ENCODE assay signal across 8 cellular contexts in the genomic region with DNA sequence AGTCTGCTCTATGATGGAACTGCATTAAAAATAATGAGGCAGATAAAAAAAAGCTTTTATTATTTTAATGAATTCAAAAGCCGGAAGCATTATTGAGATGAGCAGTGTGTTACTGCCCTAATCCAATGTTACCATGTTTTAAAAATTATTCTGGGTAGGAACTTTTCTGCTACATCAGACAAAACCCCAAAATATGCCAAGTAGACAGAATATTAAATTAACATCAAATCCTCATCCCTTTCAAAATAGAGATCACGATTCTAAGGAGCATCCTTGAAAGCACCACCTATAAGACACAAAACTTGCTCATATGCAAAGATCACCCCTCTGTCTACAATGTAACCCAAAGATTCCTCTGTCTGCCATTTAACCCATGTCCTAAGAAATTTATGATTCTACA.
"Had no signal": no experiment of that assay in that cellular context is flagged by ENCODE, and none has a peak within 500 bp of the region (broad histone marks: within the 10 kb centered on the region; RNA-seq: fewer than 3 reads in every experiment).

No MANE protein-coding gene starts in this region.

- H3K4me3 ChIP-seq: GM12878 had no signal

- DNase-seq: GDM1, GF-D8 had no signal

- FAIRE-seq: G401.6, GM12878, GM12891, GM12892, GM18507, GM19239 had no signal

- ATAC-seq: GM12878 had no signal
